In genomic region chr10:119541046-119541445, GRCh38 we compare ENCODE assay signal across 10 cellular contexts. TPM values are rescaled to one million over a fixed set of nuclear protein-coding genes. Genes with fewer than 3 reads are reported as not detected.
DNase-seq lines count a peak whose midpoint lies in the region; ATAC-seq, FAIRE-seq and TF ChIP-seq lines count a peak whose summit lies in the region.
"Had no signal": no experiment of that assay in that cellular context is flagged by ENCODE, and none has a peak within 500 bp of the region (broad histone marks: within the 10 kb centered on the region; RNA-seq: fewer than 3 reads in every experiment).

No MANE protein-coding gene starts in this region.

- intact Hi-C loops in activated CD4-positive, alpha-beta T cell treated with anti-CD3 and anti-CD28 coated beads for 36 hours (cut with DNase I, micrococcal nuclease) = loop anchor here (1.0 to 5.0 kb wide), 4 partner anchors 39 to 234 kb away; partner anchors contain the start of gene INPP5F (in 2 of the 2)
- intact Hi-C loops in stomach (cut with DNase I; ENCODE audit: low total_unique reads) = no loop called here
- intact Hi-C loops in pancreas (cut with DNase I) = no loop called here

- POLR2A ChIA-PET in activated CD4-positive, alpha-beta T cell treated with anti-CD3 and anti-CD28 coated beads for 36 hours (lab: Charles Lee) = interaction anchor here (0.8 to 1.5 kb wide), 4 partner anchors 10 to 42 kb away, joined by 3 to 4 read pairs (median 3); no protein-coding TSS in a partner anchor
- POLR2A ChIA-PET in activated CD4-positive, alpha-beta memory T cell treated with anti-CD3 and anti-CD28 coated beads, Interleukin-2, amount 10 ng/mL, durations not matched to agents 7 days and 5 days (lab: Charles Lee) = interaction anchor here (1.0 to 4.9 kb wide), 12 partner anchors 8 to 409 kb away, joined by 3 to 43 read pairs (median 6); partner anchors contain the start of genes BAG3, GRK5 and TIAL1

- H3K4me3 Mint-ChIP-seq in activated CD4-positive, alpha-beta T cell treated with anti-CD3 and anti-CD28 coated beads for 36 hours = peak overlapping the region; percentile 89
- H3K4me3 Mint-ChIP-seq in activated CD4-positive, alpha-beta memory T cell treated with anti-CD3 and anti-CD28 coated beads, Interleukin-2, amount 10 ng/mL, durations not matched to agents 7 days and 5 days = peak overlapping the region; percentile 81

- WGBS in stomach, 5 donors = 40 to 57% (median 53%) methylated on average over 6 of the region's 6 CpGs
- WGBS in pancreas, 2 donors = 58 to 60% methylated on average over 6 of the region's 6 CpGs

- CTCF ChIA-PET in activated CD4-positive, alpha-beta T cell treated with anti-CD3 and anti-CD28 coated beads for 36 hours (lab: Charles Lee) = interaction anchor here (0.6 to 3.9 kb wide), 6 partner anchors 11 to 334 kb away, joined by 3 to 14 read pairs (median 3); partner anchors contain the start of gene GRK5
- CTCF ChIA-PET in activated CD4-positive, alpha-beta memory T cell treated with anti-CD3 and anti-CD28 coated beads, Interleukin-2, amount 10 ng/mL, durations not matched to agents 7 days and 5 days (lab: Charles Lee) = interaction anchor here (0.7 to 6.3 kb wide), 6 partner anchors 24 to 342 kb away, joined by 3 to 35 read pairs (median 4); partner anchors contain the start of gene GRK5

- peak overlapping the region; percentile 66 to 89 (median 84) for H3K4me3 ChIP-seq in stomach
- no peak overlapping the region for H3K4me3 ChIP-seq in pancreas

- TF ChIP-seq CTCF in stomach (IDR thresholded peaks at IDR 0.05) = no peak
- TF ChIP-seq CTCF in pancreas (IDR thresholded peaks at IDR 0.05) = no peak

- ATAC-seq in activated CD4-positive, alpha-beta T cell treated with anti-CD3 and anti-CD28 coated beads for 36 hours = peak; percentile 19
- ATAC-seq in pancreas = no peak

- H3K4me1 ChIP-seq in stomach (peaks cover 12 to 84% (median 57%) of the 10 kb centered on the region in 4 donors), pancreas (peaks cover 0 to 4% (median 0%) of the 10 kb centered on the region in 3 donors)

- peak overlapping the region; percentile 80 for H3K27ac Mint-ChIP-seq in activated CD4-positive, alpha-beta T cell treated with anti-CD3 and anti-CD28 coated beads for 36 hours
- H3K27ac Mint-ChIP-seq in activated CD4-positive, alpha-beta memory T cell treated with anti-CD3 and anti-CD28 coated beads, Interleukin-2, amount 10 ng/mL, durations not matched to agents 7 days and 5 days = peak overlapping the region; percentile 50

- no peak for TF ChIP-seq EP300 in stomach (IDR thresholded peaks at IDR 0.05)

- H3K9me3 Mint-ChIP-seq in activated CD4-positive, alpha-beta T cell treated with anti-CD3 and anti-CD28 coated beads for 36 hours (ENCODE audit: low read depth) = no peaks in the 10 kb centered on the region
- H3K9me3 Mint-ChIP-seq in activated CD4-positive, alpha-beta memory T cell treated with anti-CD3 and anti-CD28 coated beads, Interleukin-2, amount 10 ng/mL, durations not matched to agents 7 days and 5 days = no peaks in the 10 kb centered on the region

- H3K9me3 ChIP-seq in stomach = no peaks in the 10 kb centered on the region
- H3K9me3 ChIP-seq in pancreas = no peaks in the 10 kb centered on the region

- no peaks in the 10 kb centered on the region for H3K36me3 ChIP-seq in stomach
- H3K36me3 ChIP-seq in pancreas = no peaks in the 10 kb centered on the region

- H3K36me3 Mint-ChIP-seq in activated CD4-positive, alpha-beta T cell treated with anti-CD3 and anti-CD28 coated beads for 36 hours (ENCODE audit: low read depth) = peaks cover 32% of the 10 kb centered on the region
- peaks cover 26% of the 10 kb centered on the region for H3K36me3 Mint-ChIP-seq in activated CD4-positive, alpha-beta memory T cell treated with anti-CD3 and anti-CD28 coated beads, Interleukin-2, amount 10 ng/mL, durations not matched to agents 7 days and 5 days (ENCODE audit: low read depth)

- peaks cover 53% of the 10 kb centered on the region for H3K4me1 Mint-ChIP-seq in activated CD4-positive, alpha-beta T cell treated with anti-CD3 and anti-CD28 coated beads for 36 hours
- peaks cover 64% of the 10 kb centered on the region for H3K4me1 Mint-ChIP-seq in activated CD4-positive, alpha-beta memory T cell treated with anti-CD3 and anti-CD28 coated beads, Interleukin-2, amount 10 ng/mL, durations not matched to agents 7 days and 5 days

- no peak for FAIRE-seq in pancreas (lab: Jason Lieb, UNC)
- no peak for FAIRE-seq in GM12892 (lab: Jason Lieb, UNC)
- FAIRE-seq: A204.1, RCC 7860 had no signal

- H3K27me3 ChIP-seq in stomach (peaks cover 0 to 9% (median 0%) of the 10 kb centered on the region in 3 donors), pancreas (no peaks in the 10 kb centered on the region)

- H3K27ac ChIP-seq in stomach (peak overlapping the region in 4 of 5 donors; percentile 82 to 88 (median 86)), pancreas (no peak overlapping the region)

- TF ChIP-seq POLR2A in stomach (IDR thresholded peaks at IDR 0.05) (no peak), GM12892 (IDR thresholded peaks at IDR 0.05; ENCODE audit: low read depth, low read length) (no peak)

- no peaks in the 10 kb centered on the region for H3K27me3 Mint-ChIP-seq in activated CD4-positive, alpha-beta T cell treated with anti-CD3 and anti-CD28 coated beads for 36 hours
- peaks cover 10% of the 10 kb centered on the region for H3K27me3 Mint-ChIP-seq in activated CD4-positive, alpha-beta memory T cell treated with anti-CD3 and anti-CD28 coated beads, Interleukin-2, amount 10 ng/mL, durations not matched to agents 7 days and 5 days

- DNase-seq in activated CD4-positive, alpha-beta T cell treated with anti-CD3 and anti-CD28 coated beads for 36 hours = peak; percentile 58
- no peak for DNase-seq in activated CD4-positive, alpha-beta T cell treated with anti-CD3 and anti-CD28 coated beads, Interleukin-2, amount 50 U/mL, for 1 hour
- no peak for DNase-seq in activated CD4-positive, alpha-beta memory T cell treated with anti-CD3 and anti-CD28 coated beads, Interleukin-2, amount 10 ng/mL, durations not matched to agents 7 days and 5 days
- peak; percentile 62 for DNase-seq in fibroblast of peridontal ligament (ENCODE audit: extremely low read depth)
- DNase-seq in stomach = no peak
- no peak for DNase-seq in nucleus accumbens (lab: John Stamatoyannopoulos, UW)
- DNase-seq in pancreas = no peak
- DNase-seq in GM12892 (ENCODE audit: insufficient read length) = no peak

RNA-seq across cellular contexts. Expression of gene RGS10, which starts 1.5 kb away (rescaled TPM):
- total RNA-seq in activated CD4-positive, alpha-beta T cell treated with anti-CD3 and anti-CD28 coated beads for 36 hours = 100 to 1,000 TPM; 186 to 191 TPM
- 100 to 1,000 TPM; 137 to 140 TPM for total RNA-seq in activated CD4-positive, alpha-beta memory T cell treated with anti-CD3 and anti-CD28 coated beads, Interleukin-2, amount 10 ng/mL, durations not matched to agents 7 days and 5 days
- total RNA-seq in stomach (100 to 1,000 TPM in 1 of 5 donors, 10 to 100 TPM in 3, not detected in 1; 12.3 to 177 (median 29.1) TPM), pancreas (10 to 100 TPM in 1 of 6 donors, 1 to 10 TPM in 3, under 1 TPM in 2; 0.42 to 15.9 (median 3.6) TPM)
- polyA plus RNA-seq in stomach (100 to 1,000 TPM in 1 of 3 donors, 10 to 100 TPM in 2; 47.7 to 128 (median 60.8) TPM), pancreas (1 to 10 TPM; 4.4 to 5.4 TPM)
- 313 TPM for polyA plus RNA-seq in GM12892 (2012; ENCODE audit: missing spikeins)

RNA-seq across cellular contexts. Expression of gene TIAL1, which starts 55.7 kb away (rescaled TPM):
- 100 to 1,000 TPM; 187 to 197 TPM for total RNA-seq in activated CD4-positive, alpha-beta T cell treated with anti-CD3 and anti-CD28 coated beads for 36 hours
- 100 to 1,000 TPM; 168 to 170 TPM for total RNA-seq in activated CD4-positive, alpha-beta memory T cell treated with anti-CD3 and anti-CD28 coated beads, Interleukin-2, amount 10 ng/mL, durations not matched to agents 7 days and 5 days
- total RNA-seq in stomach (100 to 1,000 TPM in 1 of 5 donors, 10 to 100 TPM in 4; 22.6 to 140 (median 49.6) TPM), pancreas (10 to 100 TPM; 42.6 to 64.0 (median 45.9) TPM)
- polyA plus RNA-seq in stomach (10 to 100 TPM; 24.3 to 68.3 (median 29.0) TPM), pancreas (10 to 100 TPM; 26.3 to 57.7 TPM)
- 120 TPM for polyA plus RNA-seq in GM12892 (2012; ENCODE audit: missing spikeins)

Comparison
In these comparisons a context has a peak if more than half of its experiments do, and no peak if none do; other contexts are left out.
1. DNase-seq: peak in activated CD4-positive, alpha-beta T cell treated with anti-CD3 and anti-CD28 coated beads for 36 hours (single experiment) and fibroblast of peridontal ligament (single experiment); none in activated CD4-positive, alpha-beta T cell treated with anti-CD3 and anti-CD28 coated beads, Interleukin-2, amount 50 U/mL, for 1 hour (single experiment), activated CD4-positive, alpha-beta memory T cell treated with anti-CD3 and anti-CD28 coated beads, Interleukin-2, amount 10 ng/mL, durations not matched to agents 7 days and 5 days (single experiment), stomach (single experiment), nucleus accumbens (0 of 56), pancreas (0 of 6) and GM12892 (single experiment).
2. H3K27ac ChIP-seq: peak in stomach (4 of 5); none in pancreas (0 of 4).
3. H3K4me3 ChIP-seq: peak in stomach (4 of 4); none in pancreas (0 of 4).
4. intact Hi-C loops: an anchor here in activated CD4-positive, alpha-beta T cell treated with anti-CD3 and anti-CD28 coated beads for 36 hours (1.0 to 5.0 kb wide); none called in stomach and pancreas.